Comparison of ENCODE assay signal across 8 cellular contexts in genomic region chr22:29245626-29246385, GRCh38. TPM values are rescaled to one million over a fixed set of nuclear protein-coding genes. Genes with fewer than 3 reads are reported as not detected.
A peak's percentile ranks its signal among the peaks of the same experiment; 100 is the strongest.
DNase-seq lines count a peak whose midpoint lies in the region; ATAC-seq, FAIRE-seq and TF ChIP-seq lines count a peak whose summit lies in the region.

No MANE protein-coding gene starts in this region.

- peaks cover 21% of the 10 kb centered on the region for H3K9me3 Mint-ChIP-seq in osteocyte (ENCODE audit: unreplicated experiment)

- intact Hi-C loops in transverse colon (cut with DNase I; ENCODE audit: low total_unique reads): no loop called here

- no peaks in the 10 kb centered on the region for H3K4me1 Mint-ChIP-seq in osteocyte (ENCODE audit: unreplicated experiment)

- no peak for TF ChIP-seq EP300 in transverse colon (IDR thresholded peaks at IDR 0.05; ENCODE audit: low read depth)

- H3K4me3 ChIP-seq in transverse colon: no peak overlapping the region

- no peak overlapping the region for H3K27ac ChIP-seq in transverse colon

- peaks cover 20% of the 10 kb centered on the region for H3K27me3 Mint-ChIP-seq in osteocyte (ENCODE audit: unreplicated experiment)

- no peak for ATAC-seq in HG02938 (IDR thresholded peaks at IDR 0.05; ENCODE audit: unreplicated experiment)

- H3K9me3 ChIP-seq in transverse colon: peaks cover 0 to 4% of the 10 kb centered on the region in 2 donors

- 56% methylated on average over 8 of the region's 11 CpGs; no CpG with 5 or more reads in 1 of the 2 donors for WGBS in transverse colon (ENCODE audit: low coverage in 1 of 2), 2 donors

- no peaks in the 10 kb centered on the region for H3K27me3 ChIP-seq in transverse colon

- H3K4me3 Mint-ChIP-seq in osteocyte (ENCODE audit: unreplicated experiment): no peak overlapping the region

- no peaks in the 10 kb centered on the region for H3K36me3 ChIP-seq in transverse colon

- no peak for FAIRE-seq in RCC 7860 (lab: Jason Lieb, UNC)

- TF ChIP-seq CTCF in osteocyte (IDR thresholded peaks at IDR 0.05) (peak; percentile 95), transverse colon (IDR thresholded peaks at IDR 0.05) (peak; percentile 87 to 99 (median 97))

- peaks cover 7% of the 10 kb centered on the region for H3K36me3 Mint-ChIP-seq in osteocyte (ENCODE audit: unreplicated experiment)

- H3K27ac Mint-ChIP-seq in osteocyte (ENCODE audit: unreplicated experiment): no peak overlapping the region

- no peak for TF ChIP-seq POLR2A in transverse colon (IDR thresholded peaks at IDR 0.05)

- H3K4me1 ChIP-seq in transverse colon: no peaks in the 10 kb centered on the region

- DNase-seq in EL (peak; percentile 58), HS-5 (ENCODE audit: low read depth) (peak; percentile 19), RCC 7860 (ENCODE audit: low spot score) (peak; percentile 54), fibroblast of the conjunctiva (ENCODE audit: low read depth) (peak; percentile 45), osteocyte (ENCODE audit: extremely low spot score, unreplicated experiment) (no peak), transverse colon (peak; percentile 75)
- peak; percentile 36 to 53 for DNase-seq in activated T-helper 1 cell treated with anti-CD3 and anti-CD28 coated beads, Interleukin-2, amount 50 U/mL, for 16 hours (ENCODE audit: low read depth in 1 of 2, low spot score in 1 of 2)

- in situ Hi-C loops in transverse colon (cut with MboI; ENCODE audit: low pct_ligation_motif_present in 1 of 4, low pct_unique_long_range_greater_than_20kb in 1 of 4, low sequenced_read_pairs in 3 of 4): loop anchor here in 2 of 4 donors (25.0 kb wide), 2 partner anchors 384 to 659 kb away; no protein-coding TSS in a partner anchor

RNA-seq across cellular contexts. Expression of gene RHBDD3, which starts 22.0 kb away (rescaled TPM):
- total RNA-seq in osteocyte (41.0 and 45.8 TPM in 2 replicates), transverse colon (100 to 1,000 TPM in 1 of 4 donors, 10 to 100 TPM in 3; 20.9 to 131 (median 31.5) TPM)

RNA-seq across cellular contexts. Expression of gene EWSR1, which starts 22.3 kb away (rescaled TPM):
- 218 and 228 TPM in 2 replicates for total RNA-seq in osteocyte
- 100 to 1,000 TPM; 196 to 318 (median 205) TPM for total RNA-seq in transverse colon

RNA-seq across cellular contexts. Expression of gene EMID1, which starts 40.1 kb away (rescaled TPM):
- total RNA-seq in osteocyte (0.42 and 0.51 TPM in 2 replicates), transverse colon (10 to 100 TPM in 1 of 4 donors, 1 to 10 TPM in 1, under 1 TPM in 1, not detected in 1; 0.68 to 53.9 (median 1.9) TPM)
